In genomic region chr13:39123578-39123977, GRCh38 we compare ENCODE assay signal across 28 cellular contexts.
"Had no signal": no experiment of that assay in that cellular context is flagged by ENCODE, and none has a peak within 500 bp of the region (broad histone marks: within the 10 kb centered on the region; RNA-seq: fewer than 3 reads in every experiment).

No MANE protein-coding gene starts in this region.

- DNase-seq: activated CD4-positive, alpha-beta T cell treated with anti-CD3 and anti-CD28 coated beads for 4 hours; activated CD4-positive, alpha-beta T cell treated with anti-CD3 and anti-CD28 coated beads, Interleukin-2, amount 50 U/mL, for 1 hour; activated CD4-positive, alpha-beta T cell treated with anti-CD3 and anti-CD28 coated beads, Interleukin-2, amount 50 U/mL, for 48 hours; activated CD4-positive, CD25-positive, alpha-beta regulatory T cell; activated CD4-positive, CD25-positive, alpha-beta regulatory T cell treated with anti-CD3 and anti-CD28 coated beads, Interleukin-2, amount 50 U/mL, for 72 hours; activated CD8-positive, alpha-beta memory T cell treated with anti-CD3 and anti-CD28 coated beads, Interleukin-2, amount 50 U/mL, for 48 hours; activated effector memory CD4-positive, alpha-beta T cell treated with anti-CD3 and anti-CD28 coated beads, Interleukin-2, amount 50 U/mL, for 16 hours; activated naive CD4-positive, alpha-beta T cell treated with anti-CD3 and anti-CD28 coated beads for 36 hours; activated naive CD8-positive, alpha-beta T cell treated with anti-CD3 and anti-CD28 coated beads for 36 hours; activated naive CD8-positive, alpha-beta T cell treated with anti-CD3 and anti-CD28 coated beads, Interleukin-2, amount 50 U/mL, for 24 hours; activated T-cell treated with anti-CD3 and anti-CD28 coated beads for 4 hours; adrenal gland; amygdala; aorta; body of pancreas; caudate nucleus; cortex of kidney; dermis blood vessel endothelial cell; effector CD4-positive, alpha-beta T cell; esophagus squamous epithelium; foreskin melanocyte; heart right ventricle; T-helper 1 cell; T-helper 2 cell had no signal

- H3K9me3 ChIP-seq: adrenal gland, body of pancreas, esophagus squamous epithelium had no signal

- H3K4me3 Mint-ChIP-seq: activated naive CD4-positive, alpha-beta T cell treated with anti-CD3 and anti-CD28 coated beads for 36 hours; activated naive CD4-positive, alpha-beta T cell treated with anti-CD3 and anti-CD28 coated beads, Interleukin-2, amount 50 U/mL, for 24 hours; activated naive CD8-positive, alpha-beta T cell treated with anti-CD3 and anti-CD28 coated beads for 36 hours; activated naive CD8-positive, alpha-beta T cell treated with anti-CD3 and anti-CD28 coated beads, Interleukin-2, amount 50 U/mL, for 24 hours had no signal

- H3K4me1 ChIP-seq: adrenal gland, body of pancreas, esophagus squamous epithelium, gastroesophageal sphincter, heart right ventricle had no signal

- H3K27ac Mint-ChIP-seq: activated naive CD4-positive, alpha-beta T cell treated with anti-CD3 and anti-CD28 coated beads for 36 hours; activated naive CD4-positive, alpha-beta T cell treated with anti-CD3 and anti-CD28 coated beads, Interleukin-2, amount 50 U/mL, for 24 hours; activated naive CD8-positive, alpha-beta T cell treated with anti-CD3 and anti-CD28 coated beads for 36 hours; activated naive CD8-positive, alpha-beta T cell treated with anti-CD3 and anti-CD28 coated beads, Interleukin-2, amount 50 U/mL, for 24 hours; activated T-helper 2 cell treated with anti-CD3 and anti-CD28 coated beads, Interferon-gamma antibody, Interleukin-2, Interleukin-4, amounts not matched to agents 10 μg/mL and 5 μg/mL and 100 μg/mL, durations not matched to agents 14 hours and 24 hours and 36 hours had no signal

- ATAC-seq: activated naive CD8-positive, alpha-beta T cell treated with anti-CD3 and anti-CD28 coated beads, Interleukin-2, amount 50 U/mL, for 24 hours; body of pancreas; gastroesophageal sphincter; heart right ventricle had no signal

- H3K4me1 Mint-ChIP-seq: activated naive CD4-positive, alpha-beta T cell treated with anti-CD3 and anti-CD28 coated beads, Interleukin-2, amount 50 U/mL, for 24 hours had no signal

- H3K9me3 Mint-ChIP-seq: activated naive CD4-positive, alpha-beta T cell treated with anti-CD3 and anti-CD28 coated beads for 36 hours; activated naive CD4-positive, alpha-beta T cell treated with anti-CD3 and anti-CD28 coated beads, Interleukin-2, amount 50 U/mL, for 24 hours; activated naive CD8-positive, alpha-beta T cell treated with anti-CD3 and anti-CD28 coated beads for 36 hours; activated T-helper 2 cell treated with anti-CD3 and anti-CD28 coated beads, Interferon-gamma antibody, Interleukin-2, Interleukin-4, amounts not matched to agents 10 μg/mL and 5 μg/mL and 100 μg/mL, durations not matched to agents 14 hours and 24 hours and 36 hours had no signal

- H3K4me3 ChIP-seq: adrenal gland, body of pancreas, esophagus squamous epithelium, gastroesophageal sphincter, heart right ventricle had no signal

- H3K36me3 Mint-ChIP-seq: activated naive CD4-positive, alpha-beta T cell treated with anti-CD3 and anti-CD28 coated beads, Interleukin-2, amount 50 U/mL, for 24 hours; activated naive CD8-positive, alpha-beta T cell treated with anti-CD3 and anti-CD28 coated beads for 36 hours had no signal

- H3K27ac ChIP-seq: adrenal gland, body of pancreas, epithelial cell of prostate, esophagus squamous epithelium, gastroesophageal sphincter, heart right ventricle had no signal

- H3K36me3 ChIP-seq: adrenal gland, esophagus squamous epithelium, gastroesophageal sphincter, heart right ventricle had no signal

- H3K27me3 ChIP-seq: adrenal gland, body of pancreas, heart right ventricle had no signal
